Comparison of ENCODE assay signal across 23 cellular contexts in the genomic region with DNA sequence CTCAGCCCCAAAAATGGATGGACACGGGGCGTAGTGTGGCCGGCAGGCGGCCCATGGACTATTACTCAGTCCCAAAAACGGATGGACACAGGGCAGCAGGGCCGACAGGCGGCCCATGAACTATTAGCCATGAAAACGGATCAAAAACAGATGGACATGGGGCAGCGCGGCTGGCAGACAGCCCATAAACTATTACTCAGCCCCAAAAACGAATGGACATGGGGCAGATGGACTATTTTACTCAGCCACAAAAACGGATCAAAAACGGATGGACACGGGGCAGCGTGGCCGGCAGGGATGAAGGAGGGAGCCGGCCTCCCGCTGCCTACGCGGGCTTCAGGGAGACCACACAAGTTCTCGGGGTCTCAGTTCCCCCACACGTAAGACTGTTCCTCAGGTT.
"Had no signal": no experiment of that assay in that cellular context is flagged by ENCODE, and none has a peak within 500 bp of the region (broad histone marks: within the 10 kb centered on the region; RNA-seq: fewer than 3 reads in every experiment).

No MANE protein-coding gene starts in this region.

- H3K9me3 ChIP-seq: ascending aorta, left lung, spleen, suprapubic skin, tibial nerve had no signal

- H3K36me3 ChIP-seq: ascending aorta, left lung, suprapubic skin, tibial nerve had no signal

- DNase-seq: activated CD4-positive, alpha-beta T cell treated with anti-CD3 and anti-CD28 coated beads for 48 hours; activated CD4-positive, alpha-beta T cell treated with anti-CD3 and anti-CD28 coated beads, Interleukin-2, amount 50 U/mL, for 48 hours; activated CD8-positive, alpha-beta memory T cell treated with anti-CD3 and anti-CD28 coated beads for 24 hours; activated gamma-delta T cell; activated naive CD4-positive, alpha-beta T cell treated with anti-CD3 and anti-CD28 coated beads, Interleukin-2, amount 10 ng/mL, durations not matched to agents 7 days and 5 days; activated naive CD8-positive, alpha-beta T cell treated with anti-CD3 and anti-CD28 coated beads, Interleukin-2, amount 10 ng/mL, durations not matched to agents 7 days and 5 days; caudate nucleus; left lung; mammary epithelial cell; spleen; stimulated activated naive CD4-positive, alpha-beta T cell; T1000; WERI-Rb-1 had no signal

- H3K4me1 ChIP-seq: parathyroid adenoma had no signal

- H3K27ac ChIP-seq: ascending aorta, left lung, parathyroid adenoma, spleen, suprapubic skin, tibial nerve, WERI-Rb-1 had no signal

- H3K4me3 ChIP-seq: ascending aorta, left lung, spleen, suprapubic skin, tibial nerve had no signal

- H3K27me3 Mint-ChIP-seq: activated naive CD4-positive, alpha-beta T cell treated with anti-CD3 and anti-CD28 coated beads, Interleukin-2, amount 10 ng/mL, durations not matched to agents 7 days and 5 days; activated naive CD8-positive, alpha-beta T cell treated with anti-CD3 and anti-CD28 coated beads, Interleukin-2, amount 10 ng/mL, durations not matched to agents 7 days and 5 days; brain; dendritic cell treated with granulocyte-macrophage colony-stimulating factor and Interleukin-4, amounts not matched to agents 40 ng/mL and 50 ng/mL, for 4 days had no signal

- FAIRE-seq: frontal cortex had no signal

- H3K27me3 ChIP-seq: ascending aorta, left lung, spleen, suprapubic skin, tibial nerve had no signal

- H3K9me3 Mint-ChIP-seq: nephron had no signal

- H2AFZ ChIP-seq: parathyroid adenoma had no signal

- H3K36me3 Mint-ChIP-seq: activated naive CD4-positive, alpha-beta T cell treated with anti-CD3 and anti-CD28 coated beads, Interleukin-2, amount 10 ng/mL, durations not matched to agents 7 days and 5 days had no signal

- H3K9ac ChIP-seq: parathyroid adenoma had no signal

- H3K4me3 Mint-ChIP-seq: activated naive CD4-positive, alpha-beta T cell treated with anti-CD3 and anti-CD28 coated beads, Interleukin-2, amount 10 ng/mL, durations not matched to agents 7 days and 5 days; activated naive CD8-positive, alpha-beta T cell treated with anti-CD3 and anti-CD28 coated beads, Interleukin-2, amount 10 ng/mL, durations not matched to agents 7 days and 5 days; brain; dendritic cell treated with granulocyte-macrophage colony-stimulating factor and Interleukin-4, amounts not matched to agents 40 ng/mL and 50 ng/mL, for 4 days; endodermal cell; nephron; T-helper 1 cell treated with Interleukin-12 subunit alpha and Interleukin-12 subunit beta and Interleukin-4 antibody, amounts not matched to agents 30 μg/mL and 1 μg/mL, for 36 hours had no signal

- H3K27ac Mint-ChIP-seq: activated naive CD4-positive, alpha-beta T cell treated with anti-CD3 and anti-CD28 coated beads, Interleukin-2, amount 10 ng/mL, durations not matched to agents 7 days and 5 days; activated naive CD8-positive, alpha-beta T cell treated with anti-CD3 and anti-CD28 coated beads, Interleukin-2, amount 10 ng/mL, durations not matched to agents 7 days and 5 days; dendritic cell treated with granulocyte-macrophage colony-stimulating factor and Interleukin-4, amounts not matched to agents 40 ng/mL and 50 ng/mL, for 4 days; endodermal cell; T-helper 1 cell treated with Interleukin-12 subunit alpha and Interleukin-12 subunit beta and Interleukin-4 antibody, amounts not matched to agents 30 μg/mL and 1 μg/mL, for 36 hours had no signal
